In genomic region chr4:36551697-36552214, GRCh38 we compare ENCODE assay signal across 10 cellular contexts.
DNase-seq lines count a peak whose midpoint lies in the region; ATAC-seq and TF ChIP-seq lines count a peak whose summit lies in the region.
"Had no signal": no experiment of that assay in that cellular context is flagged by ENCODE, and none has a peak within 500 bp of the region (broad histone marks: within the 10 kb centered on the region; RNA-seq: fewer than 3 reads in every experiment).

No MANE protein-coding gene starts in this region.

- no peaks in the 10 kb centered on the region for H4K20me1 ChIP-seq in PC-9 (ENCODE audit: insufficient read depth)

- H3K9me3 ChIP-seq in PC-9 (ENCODE audit: insufficient read depth, low read depth): no peaks in the 10 kb centered on the region

- TF ChIP-seq CTCF in PC-9 (conservative IDR thresholded peaks at IDR 0.05) (no peak), chondrocyte (IDR thresholded peaks at IDR 0.05) (no peak)

- no peaks in the 10 kb centered on the region for H3K79me2 ChIP-seq in PC-9 (ENCODE audit: low read depth)

- no peaks in the 10 kb centered on the region for H3F3A ChIP-seq in PC-9 (ENCODE audit: insufficient read depth, low read depth)

- no peaks in the 10 kb centered on the region for H3K9me2 ChIP-seq in PC-9 (ENCODE audit: insufficient read depth)

- H3K4me3 Mint-ChIP-seq in chondrocyte (ENCODE audit: unreplicated experiment): no peak overlapping the region

- H3K4me2 ChIP-seq in PC-9: no peak overlapping the region

- intact Hi-C loops in PC-9 (cut with micrococcal nuclease; ENCODE audit: unreplicated experiment): no loop called here

- H3K4me1 ChIP-seq in PC-9 (replicated peaks; ENCODE audit: insufficient read depth): no peaks in the 10 kb centered on the region

- no peak overlapping the region for H2AFZ ChIP-seq in PC-9

- no peaks in the 10 kb centered on the region for H3K27me3 Mint-ChIP-seq in chondrocyte (ENCODE audit: low read depth)

- H3K27ac ChIP-seq in PC-9: no peak overlapping the region

- CTCF ChIA-PET in PC-9 (lab: Charles Lee): no interaction called here

- no peaks in the 10 kb centered on the region for H3K36me3 ChIP-seq in PC-9 (ENCODE audit: low read depth)

- POLR2A ChIA-PET in PC-9 (lab: Charles Lee; ENCODE audit: unreplicated experiment): no interaction called here

- no peaks in the 10 kb centered on the region for H3K27me3 ChIP-seq in PC-9 (ENCODE audit: insufficient read depth, low read depth)

- BruUV-seq in PC-9 (replicated peaks; lab: Mats Ljungman, UMichigan): no TSS peak

- no peaks in the 10 kb centered on the region for H3K9me3 Mint-ChIP-seq in activated naive CD4-positive, alpha-beta T cell treated with anti-CD3 and anti-CD28 coated beads, Interleukin-2, amount 50 U/mL, for 72 hours
- H3K9me3 Mint-ChIP-seq in chondrocyte (ENCODE audit: low read depth): no peaks in the 10 kb centered on the region

- DNase-seq in activated naive CD4-positive, alpha-beta T cell treated with anti-CD3 and anti-CD28 coated beads, Interleukin-2, amount 50 U/mL, for 72 hours (ENCODE audit: low spot score in 2 of 2): peak in 1 of 2 donors; percentile 12
- DNase-seq in PC-9 (no peak), NCI-H1930 (lab: John Stamatoyannopoulos, UW) (no peak), chondrocyte (ENCODE audit: low spot score) (no peak)
- no peak for DNase-seq in NK-92 treated with Interleukin-12 subunit alpha and Interleukin-12 subunit beta, amount 100 ng/mL, for 24 hours (lab: John Stamatoyannopoulos, UW)
- DNase-seq: caudate nucleus, DMS 273 treated with DMSO at 0.1 percent for 48 hours had no signal

- peak overlapping the region; percentile 88 to 96 for H3K27ac Mint-ChIP-seq in activated naive CD4-positive, alpha-beta T cell treated with anti-CD3 and anti-CD28 coated beads, Interleukin-2, amount 50 U/mL, for 72 hours
- no peak overlapping the region for H3K27ac Mint-ChIP-seq in chondrocyte (ENCODE audit: unreplicated experiment)

- H3K36me3 Mint-ChIP-seq in activated naive CD4-positive, alpha-beta T cell treated with anti-CD3 and anti-CD28 coated beads, Interleukin-2, amount 50 U/mL, for 72 hours: no peaks in the 10 kb centered on the region
- H3K36me3 Mint-ChIP-seq in chondrocyte (ENCODE audit: low read depth): no peaks in the 10 kb centered on the region

- no peaks in the 10 kb centered on the region for H3K4me1 Mint-ChIP-seq in chondrocyte (ENCODE audit: low read depth)

- no peak overlapping the region for H3K4me3 ChIP-seq in PC-9

- peak; percentile 78 for ATAC-seq in GM18499 (IDR thresholded peaks at IDR 0.05; ENCODE audit: insufficient read depth, unreplicated experiment)
- ATAC-seq in GM21360 (IDR thresholded peaks at IDR 0.05; ENCODE audit: unreplicated experiment): peak; percentile 91
- peak; percentile 92 for ATAC-seq in HG03108 (IDR thresholded peaks at IDR 0.05; ENCODE audit: unreplicated experiment)
- peak; percentile 95 to 97 for ATAC-seq in activated naive CD4-positive, alpha-beta T cell treated with anti-CD3 and anti-CD28 coated beads, Interleukin-2, amount 50 U/mL, for 72 hours
